2 cellular contexts compared by ENCODE assay signal in the genomic region with DNA sequence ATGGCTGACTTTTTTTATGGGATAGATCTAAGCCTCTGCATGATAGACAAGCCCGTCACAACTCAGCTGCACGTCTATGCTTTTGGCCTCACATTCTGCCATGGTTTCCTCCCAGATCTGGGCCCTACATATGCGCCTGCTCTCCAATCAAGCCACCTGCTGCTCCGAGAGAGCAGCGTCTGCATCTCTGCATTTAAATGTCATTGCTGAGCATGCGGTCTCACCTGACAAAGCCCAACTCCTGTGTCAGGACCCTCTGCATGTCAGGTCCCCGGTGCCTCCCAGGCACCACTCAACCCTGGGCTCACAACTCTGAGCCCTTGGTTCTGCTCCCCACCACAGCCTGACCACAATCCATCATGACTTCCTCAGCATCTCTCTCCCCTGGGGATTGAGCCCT.
TF ChIP-seq lines count a peak whose summit lies in the region.

No MANE protein-coding gene starts in this region.

TF ChIP-seq in GM23338, 12 proteins besides CTCF, POLR2A, EP300 and RAD21 (continued from another document):
- TF ChIP-seq, protein P1, sequence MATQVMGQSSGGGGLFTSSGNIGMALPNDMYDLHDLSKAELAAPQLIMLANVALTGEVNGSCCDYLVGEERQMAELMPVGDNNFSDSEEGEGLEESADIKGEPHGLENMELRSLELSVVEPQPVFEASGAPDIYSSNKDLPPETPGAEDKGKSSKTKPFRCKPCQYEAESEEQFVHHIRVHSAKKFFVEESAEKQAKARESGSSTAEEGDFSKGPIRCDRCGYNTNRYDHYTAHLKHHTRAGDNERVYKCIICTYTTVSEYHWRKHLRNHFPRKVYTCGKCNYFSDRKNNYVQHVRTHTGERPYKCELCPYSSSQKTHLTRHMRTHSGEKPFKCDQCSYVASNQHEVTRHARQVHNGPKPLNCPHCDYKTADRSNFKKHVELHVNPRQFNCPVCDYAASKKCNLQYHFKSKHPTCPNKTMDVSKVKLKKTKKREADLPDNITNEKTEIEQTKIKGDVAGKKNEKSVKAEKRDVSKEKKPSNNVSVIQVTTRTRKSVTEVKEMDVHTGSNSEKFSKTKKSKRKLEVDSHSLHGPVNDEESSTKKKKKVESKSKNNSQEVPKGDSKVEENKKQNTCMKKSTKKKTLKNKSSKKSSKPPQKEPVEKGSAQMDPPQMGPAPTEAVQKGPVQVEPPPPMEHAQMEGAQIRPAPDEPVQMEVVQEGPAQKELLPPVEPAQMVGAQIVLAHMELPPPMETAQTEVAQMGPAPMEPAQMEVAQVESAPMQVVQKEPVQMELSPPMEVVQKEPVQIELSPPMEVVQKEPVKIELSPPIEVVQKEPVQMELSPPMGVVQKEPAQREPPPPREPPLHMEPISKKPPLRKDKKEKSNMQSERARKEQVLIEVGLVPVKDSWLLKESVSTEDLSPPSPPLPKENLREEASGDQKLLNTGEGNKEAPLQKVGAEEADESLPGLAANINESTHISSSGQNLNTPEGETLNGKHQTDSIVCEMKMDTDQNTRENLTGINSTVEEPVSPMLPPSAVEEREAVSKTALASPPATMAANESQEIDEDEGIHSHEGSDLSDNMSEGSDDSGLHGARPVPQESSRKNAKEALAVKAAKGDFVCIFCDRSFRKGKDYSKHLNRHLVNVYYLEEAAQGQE (IDR thresholded peaks at IDR 0.05; ENCODE audit: unreplicated experiment) = no peak
- TF ChIP-seq, protein P2, sequence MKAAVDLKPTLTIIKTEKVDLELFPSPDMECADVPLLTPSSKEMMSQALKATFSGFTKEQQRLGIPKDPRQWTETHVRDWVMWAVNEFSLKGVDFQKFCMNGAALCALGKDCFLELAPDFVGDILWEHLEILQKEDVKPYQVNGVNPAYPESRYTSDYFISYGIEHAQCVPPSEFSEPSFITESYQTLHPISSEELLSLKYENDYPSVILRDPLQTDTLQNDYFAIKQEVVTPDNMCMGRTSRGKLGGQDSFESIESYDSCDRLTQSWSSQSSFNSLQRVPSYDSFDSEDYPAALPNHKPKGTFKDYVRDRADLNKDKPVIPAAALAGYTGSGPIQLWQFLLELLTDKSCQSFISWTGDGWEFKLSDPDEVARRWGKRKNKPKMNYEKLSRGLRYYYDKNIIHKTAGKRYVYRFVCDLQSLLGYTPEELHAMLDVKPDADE (IDR thresholded peaks at IDR 0.05) = no peak
- TF ChIP-seq, protein P3, sequence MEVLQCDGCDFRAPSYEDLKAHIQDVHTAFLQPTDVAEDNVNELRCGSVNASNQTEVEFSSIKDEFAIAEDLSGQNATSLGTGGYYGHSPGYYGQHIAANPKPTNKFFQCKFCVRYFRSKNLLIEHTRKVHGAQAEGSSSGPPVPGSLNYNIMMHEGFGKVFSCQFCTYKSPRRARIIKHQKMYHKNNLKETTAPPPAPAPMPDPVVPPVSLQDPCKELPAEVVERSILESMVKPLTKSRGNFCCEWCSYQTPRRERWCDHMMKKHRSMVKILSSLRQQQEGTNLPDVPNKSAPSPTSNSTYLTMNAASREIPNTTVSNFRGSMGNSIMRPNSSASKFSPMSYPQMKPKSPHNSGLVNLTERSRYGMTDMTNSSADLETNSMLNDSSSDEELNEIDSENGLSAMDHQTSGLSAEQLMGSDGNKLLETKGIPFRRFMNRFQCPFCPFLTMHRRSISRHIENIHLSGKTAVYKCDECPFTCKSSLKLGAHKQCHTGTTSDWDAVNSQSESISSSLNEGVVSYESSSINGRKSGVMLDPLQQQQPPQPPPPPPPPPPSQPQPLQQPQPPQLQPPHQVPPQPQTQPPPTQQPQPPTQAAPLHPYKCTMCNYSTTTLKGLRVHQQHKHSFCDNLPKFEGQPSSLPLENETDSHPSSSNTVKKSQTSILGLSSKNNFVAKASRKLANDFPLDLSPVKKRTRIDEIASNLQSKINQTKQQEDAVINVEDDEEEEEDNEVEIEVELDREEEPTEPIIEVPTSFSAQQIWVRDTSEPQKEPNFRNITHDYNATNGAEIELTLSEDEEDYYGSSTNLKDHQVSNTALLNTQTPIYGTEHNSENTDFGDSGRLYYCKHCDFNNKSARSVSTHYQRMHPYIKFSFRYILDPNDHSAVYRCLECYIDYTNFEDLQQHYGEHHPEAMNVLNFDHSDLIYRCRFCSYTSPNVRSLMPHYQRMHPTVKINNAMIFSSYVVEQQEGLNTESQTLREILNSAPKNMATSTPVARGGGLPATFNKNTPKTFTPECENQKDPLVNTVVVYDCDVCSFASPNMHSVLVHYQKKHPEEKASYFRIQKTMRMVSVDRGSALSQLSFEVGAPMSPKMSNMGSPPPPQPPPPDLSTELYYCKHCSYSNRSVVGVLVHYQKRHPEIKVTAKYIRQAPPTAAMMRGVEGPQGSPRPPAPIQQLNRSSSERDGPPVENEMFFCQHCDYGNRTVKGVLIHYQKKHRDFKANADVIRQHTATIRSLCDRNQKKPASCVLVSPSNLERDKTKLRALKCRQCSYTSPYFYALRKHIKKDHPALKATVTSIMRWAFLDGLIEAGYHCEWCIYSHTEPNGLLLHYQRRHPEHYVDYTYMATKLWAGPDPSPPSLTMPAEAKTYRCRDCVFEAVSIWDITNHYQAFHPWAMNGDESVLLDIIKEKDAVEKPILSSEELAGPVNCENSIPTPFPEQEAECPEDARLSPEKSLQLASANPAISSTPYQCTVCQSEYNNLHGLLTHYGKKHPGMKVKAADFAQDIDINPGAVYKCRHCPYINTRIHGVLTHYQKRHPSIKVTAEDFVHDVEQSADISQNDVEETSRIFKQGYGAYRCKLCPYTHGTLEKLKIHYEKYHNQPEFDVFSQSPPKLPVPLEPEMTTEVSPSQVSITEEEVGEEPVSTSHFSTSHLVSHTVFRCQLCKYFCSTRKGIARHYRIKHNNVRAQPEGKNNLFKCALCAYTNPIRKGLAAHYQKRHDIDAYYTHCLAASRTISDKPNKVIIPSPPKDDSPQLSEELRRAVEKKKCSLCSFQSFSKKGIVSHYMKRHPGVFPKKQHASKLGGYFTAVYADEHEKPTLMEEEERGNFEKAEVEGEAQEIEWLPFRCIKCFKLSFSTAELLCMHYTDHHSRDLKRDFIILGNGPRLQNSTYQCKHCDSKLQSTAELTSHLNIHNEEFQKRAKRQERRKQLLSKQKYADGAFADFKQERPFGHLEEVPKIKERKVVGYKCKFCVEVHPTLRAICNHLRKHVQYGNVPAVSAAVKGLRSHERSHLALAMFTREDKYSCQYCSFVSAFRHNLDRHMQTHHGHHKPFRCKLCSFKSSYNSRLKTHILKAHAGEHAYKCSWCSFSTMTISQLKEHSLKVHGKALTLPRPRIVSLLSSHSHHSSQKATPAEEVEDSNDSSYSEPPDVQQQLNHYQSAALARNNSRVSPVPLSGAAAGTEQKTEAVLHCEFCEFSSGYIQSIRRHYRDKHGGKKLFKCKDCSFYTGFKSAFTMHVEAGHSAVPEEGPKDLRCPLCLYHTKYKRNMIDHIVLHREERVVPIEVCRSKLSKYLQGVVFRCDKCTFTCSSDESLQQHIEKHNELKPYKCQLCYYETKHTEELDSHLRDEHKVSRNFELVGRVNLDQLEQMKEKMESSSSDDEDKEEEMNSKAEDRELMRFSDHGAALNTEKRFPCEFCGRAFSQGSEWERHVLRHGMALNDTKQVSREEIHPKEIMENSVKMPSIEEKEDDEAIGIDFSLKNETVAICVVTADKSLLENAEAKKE (CRISPR knock-in tag; IDR thresholded peaks at IDR 0.05) = no peak
- TF ChIP-seq CREB1 (CRISPR knock-in tag; IDR thresholded peaks at IDR 0.05; ENCODE audit: low read depth) (no peak), STAT1 (IDR thresholded peaks at IDR 0.05; ENCODE audit: unreplicated experiment) (no peak), ZNF114 (CRISPR knock-in tag; IDR thresholded peaks at IDR 0.05) (no peak), JUNB (IDR thresholded peaks at IDR 0.05; ENCODE audit: unreplicated experiment) (no peak)

TF ChIP-seq in WTC11, 78 proteins besides CTCF, POLR2A, EP300 and RAD21 (continued from another document):
- TF ChIP-seq, protein P4, sequence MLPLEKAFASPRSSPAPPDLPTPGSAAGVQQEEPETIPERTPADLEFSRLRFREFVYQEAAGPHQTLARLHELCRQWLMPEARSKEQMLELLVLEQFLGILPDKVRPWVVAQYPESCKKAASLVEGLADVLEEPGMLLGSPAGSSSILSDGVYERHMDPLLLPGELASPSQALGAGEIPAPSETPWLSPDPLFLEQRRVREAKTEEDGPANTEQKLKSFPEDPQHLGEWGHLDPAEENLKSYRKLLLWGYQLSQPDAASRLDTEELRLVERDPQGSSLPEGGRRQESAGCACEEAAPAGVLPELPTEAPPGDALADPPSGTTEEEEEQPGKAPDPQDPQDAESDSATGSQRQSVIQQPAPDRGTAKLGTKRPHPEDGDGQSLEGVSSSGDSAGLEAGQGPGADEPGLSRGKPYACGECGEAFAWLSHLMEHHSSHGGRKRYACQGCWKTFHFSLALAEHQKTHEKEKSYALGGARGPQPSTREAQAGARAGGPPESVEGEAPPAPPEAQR (CRISPR knock-in tag; IDR thresholded peaks at IDR 0.05) = no peak
- TF ChIP-seq, protein P5, sequence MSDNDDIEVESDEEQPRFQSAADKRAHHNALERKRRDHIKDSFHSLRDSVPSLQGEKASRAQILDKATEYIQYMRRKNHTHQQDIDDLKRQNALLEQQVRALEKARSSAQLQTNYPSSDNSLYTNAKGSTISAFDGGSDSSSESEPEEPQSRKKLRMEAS (CRISPR knock-in tag; IDR thresholded peaks at IDR 0.05) = peak; percentile 36; the same call in 1 of the 2 replicates
- TF ChIP-seq, protein P6, sequence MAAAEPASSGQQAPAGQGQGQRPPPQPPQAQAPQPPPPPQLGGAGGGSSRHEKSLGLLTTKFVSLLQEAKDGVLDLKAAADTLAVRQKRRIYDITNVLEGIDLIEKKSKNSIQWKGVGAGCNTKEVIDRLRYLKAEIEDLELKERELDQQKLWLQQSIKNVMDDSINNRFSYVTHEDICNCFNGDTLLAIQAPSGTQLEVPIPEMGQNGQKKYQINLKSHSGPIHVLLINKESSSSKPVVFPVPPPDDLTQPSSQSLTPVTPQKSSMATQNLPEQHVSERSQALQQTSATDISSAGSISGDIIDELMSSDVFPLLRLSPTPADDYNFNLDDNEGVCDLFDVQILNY (CRISPR knock-in tag; IDR thresholded peaks at IDR 0.05) = no peak
